In the genomic region with DNA sequence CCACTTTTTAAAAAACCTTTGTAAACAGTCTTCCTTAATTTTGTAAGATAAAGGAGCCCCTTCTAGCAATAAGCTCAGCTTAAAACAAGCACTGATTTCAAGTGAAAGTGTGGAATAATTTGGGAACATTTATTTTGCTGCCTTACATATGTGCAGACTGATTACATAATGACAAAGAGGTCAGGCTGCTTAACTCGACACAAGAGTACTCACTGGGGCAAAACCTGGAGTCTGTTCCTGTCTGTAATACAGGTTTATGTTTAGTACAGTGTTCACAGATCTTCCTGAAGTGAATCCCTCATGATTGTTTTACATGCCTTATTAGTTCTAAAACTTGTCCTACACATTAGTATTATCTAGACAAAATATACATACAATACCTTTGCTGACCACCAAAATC, we compare ENCODE assay signal across 20 cellular contexts.
A peak's percentile ranks its signal among the peaks of the same experiment; 100 is the strongest.
DNase-seq lines count a peak whose midpoint lies in the region; ATAC-seq and TF ChIP-seq lines count a peak whose summit lies in the region.
"Had no signal": no experiment of that assay in that cellular context is flagged by ENCODE, and none has a peak within 500 bp of the region (broad histone marks: within the 10 kb centered on the region; RNA-seq: fewer than 3 reads in every experiment).

No MANE protein-coding gene starts in this region.

- no peaks in the 10 kb centered on the region for H3K4me1 ChIP-seq in left lung
- H3K4me1 ChIP-seq: BLaER1, HAP-1 had no signal

- H3K27ac ChIP-seq in left lung, result no peak overlapping the region
- H3K27ac ChIP-seq: 22Rv1, BLaER1, C4-2B had no signal

- ATAC-seq in left ventricle myocardium superior (peak; percentile 28), Right ventricle myocardium superior (ENCODE audit: poor library complexity) (no peak), left lung (peak; percentile 81), GM19023 (IDR thresholded peaks at IDR 0.05; ENCODE audit: unreplicated experiment) (no peak), GM18907 (IDR thresholded peaks at IDR 0.05; ENCODE audit: unreplicated experiment) (no peak)
- ATAC-seq: CD8-positive, alpha-beta T cell; GM12878 had no signal

- no peak overlapping the region for H3K4me3 ChIP-seq in left lung
- H3K4me3 ChIP-seq: BLaER1, GM12878, HAP-1 had no signal

- H3K9me3 ChIP-seq in left lung, result no peaks in the 10 kb centered on the region
- H3K9me3 ChIP-seq: BLaER1, HAP-1 had no signal

- TF ChIP-seq CTCF in left lung (IDR thresholded peaks at IDR 0.05), result no peak

- intact Hi-C loops in left ventricle myocardium superior (cut with micrococcal nuclease) (no loop called here), Right ventricle myocardium superior (cut with DNase I) (no loop called here), left lung (cut with DNase I) (no loop called here)

- no peaks in the 10 kb centered on the region for H3K36me3 ChIP-seq in left lung
- H3K36me3 ChIP-seq: BLaER1, HAP-1 had no signal

- DNase-seq in DMS 273 (lab: John Stamatoyannopoulos, UW; ENCODE audit: unreplicated experiment) (peak; percentile 3), DMS 273 treated with DMSO at 0.1 percent for 48 hours (lab: John Stamatoyannopoulos, UW) (no peak), left ventricle myocardium superior (no peak), Right ventricle myocardium superior (no peak), left lung (no peak), COLO829 (ENCODE audit: low spot score) (no peak)
- DNase-seq: CD4-positive, CD25-positive, alpha-beta regulatory T cell; CD8-positive, alpha-beta T cell; DMS153; DND-41; GDM1; GOT3; HFFc6 had no signal

- H3K27me3 ChIP-seq in left lung, result no peaks in the 10 kb centered on the region
- H3K27me3 ChIP-seq: BLaER1 had no signal

Comparison
In these comparisons a context has a peak if more than half of its experiments do, and no peak if none do; other contexts are left out.
1. ATAC-seq: peak in left ventricle myocardium superior (single experiment) and left lung (single experiment); none in Right ventricle myocardium superior (single experiment), GM19023 (single experiment) and GM18907 (single experiment).